35 cellular contexts compared by ENCODE assay signal in the genomic region with DNA sequence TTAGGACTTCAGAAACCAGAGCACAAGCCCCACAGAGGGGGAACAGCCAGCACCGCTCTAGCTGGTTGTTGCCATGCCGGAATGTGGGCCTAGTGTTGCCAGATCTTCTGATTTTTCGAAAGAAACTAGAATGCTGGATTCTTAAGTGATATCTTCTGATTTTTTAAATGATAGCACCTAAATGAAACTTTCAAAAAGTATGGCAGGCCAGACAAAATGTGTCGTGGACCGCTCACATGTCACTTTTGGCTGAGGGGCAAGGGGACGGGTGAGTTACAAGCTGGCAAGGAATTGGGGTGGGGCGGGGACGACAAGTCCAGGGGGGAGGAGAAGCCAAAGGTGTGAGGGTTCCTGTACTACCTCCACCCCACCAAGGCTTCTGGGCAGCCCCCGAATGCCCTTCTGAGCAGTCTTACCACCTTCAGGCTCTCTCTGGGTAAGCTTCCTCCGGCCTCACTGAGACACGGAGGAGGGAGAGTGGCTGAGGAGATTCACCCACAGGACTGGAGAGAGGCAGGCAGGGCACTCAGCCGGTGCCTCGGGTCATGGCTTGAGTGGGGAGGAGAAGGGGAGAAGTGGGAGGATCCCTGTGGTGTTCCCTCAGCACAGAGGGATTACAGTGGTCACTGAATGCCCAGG. TPM values are rescaled to one million over a fixed set of nuclear protein-coding genes. Genes with fewer than 3 reads are reported as not detected.
DNase-seq lines count a peak whose midpoint lies in the region; ATAC-seq and TF ChIP-seq lines count a peak whose summit lies in the region.
"Had no signal": no experiment of that assay in that cellular context is flagged by ENCODE, and none has a peak within 500 bp of the region (broad histone marks: within the 10 kb centered on the region; RNA-seq: fewer than 3 reads in every experiment).

No MANE protein-coding gene starts in this region.

- peaks cover 3% of the 10 kb centered on the region for H3K36me3 Mint-ChIP-seq in activated naive CD4-positive, alpha-beta T cell treated with anti-CD3 and anti-CD28 coated beads, Interleukin-2, amount 10 ng/mL, durations not matched to agents 7 days and 5 days
- H3K36me3 Mint-ChIP-seq in neural crest cell (ENCODE audit: low read depth): no peaks in the 10 kb centered on the region
- H3K36me3 Mint-ChIP-seq in endodermal cell (ENCODE audit: low read depth): peaks cover 13% of the 10 kb centered on the region

- CTCF ChIA-PET in activated naive CD4-positive, alpha-beta T cell treated with anti-CD3 and anti-CD28 coated beads, Interleukin-2, amount 10 ng/mL, durations not matched to agents 7 days and 5 days (lab: Charles Lee): interaction anchor here (1.4 kb wide), 1 partner anchor 8 kb away, joined by 4 read pairs; no protein-coding TSS in a partner anchor

- H3K27ac ChIP-seq in RWPE2 (ENCODE audit: poor library complexity, severe bottlenecking) (no peak overlapping the region), endodermal cell (ENCODE audit: low read depth, low read length) (no peak overlapping the region)
- H3K27ac ChIP-seq: body of pancreas, heart right ventricle, HL-60, PC-9, thoracic aorta had no signal

- peaks cover 2% of the 10 kb centered on the region for H3K4me1 Mint-ChIP-seq in activated naive CD4-positive, alpha-beta T cell treated with anti-CD3 and anti-CD28 coated beads, Interleukin-2, amount 10 ng/mL, durations not matched to agents 7 days and 5 days
- H3K4me1 Mint-ChIP-seq in neural crest cell (peaks cover 18% of the 10 kb centered on the region), endodermal cell (peaks cover 2% of the 10 kb centered on the region)

- 83 to 100% methylated on average over 4 to 11 of the region's 13 CpGs for WGBS in endodermal cell (ENCODE audit: insufficient coverage in 1 of 2, insufficient read length in 1 of 2), 2 experiments

- no peak overlapping the region for H3K4me3 ChIP-seq in RWPE2 (ENCODE audit: severe bottlenecking)
- H3K4me3 ChIP-seq in endodermal cell (ENCODE audit: low read length): no peak overlapping the region
- H3K4me3 ChIP-seq: adrenal gland, body of pancreas, heart right ventricle, PC-9, thoracic aorta had no signal

- no peak for TF ChIP-seq CTCF in RWPE2 (IDR thresholded peaks at IDR 0.05; ENCODE audit: poor library complexity, severe bottlenecking)
- TF ChIP-seq CTCF in neural crest cell (conservative IDR thresholded peaks at IDR 0.05): no peak
- no peak for TF ChIP-seq CTCF in endodermal cell (conservative IDR thresholded peaks at IDR 0.05)

- no peak overlapping the region for H3K4me3 Mint-ChIP-seq in activated naive CD4-positive, alpha-beta T cell treated with anti-CD3 and anti-CD28 coated beads, Interleukin-2, amount 10 ng/mL, durations not matched to agents 7 days and 5 days
- H3K4me3 Mint-ChIP-seq in neural crest cell (no peak overlapping the region), endodermal cell (no peak overlapping the region)
- H3K4me3 Mint-ChIP-seq: B cell; central memory CD8-positive, alpha-beta T cell; H9; naive B cell; T-helper 17 cell had no signal

- H3K9ac ChIP-seq in endodermal cell (ENCODE audit: extremely low read depth, low read length, poor library complexity, severe bottlenecking): no peak overlapping the region

- H3K27me3 ChIP-seq in RWPE2 (ENCODE audit: insufficient read depth, poor library complexity, severe bottlenecking): no peaks in the 10 kb centered on the region
- no peaks in the 10 kb centered on the region for H3K27me3 ChIP-seq in endodermal cell (ENCODE audit: control insufficient read depth, insufficient read depth, low read length, poor library complexity, severe bottlenecking)
- H3K27me3 ChIP-seq: adrenal gland, body of pancreas, heart right ventricle had no signal

- peak overlapping the region; percentile 37 for H3K27ac Mint-ChIP-seq in activated naive CD4-positive, alpha-beta T cell treated with anti-CD3 and anti-CD28 coated beads, Interleukin-2, amount 10 ng/mL, durations not matched to agents 7 days and 5 days
- H3K27ac Mint-ChIP-seq in neural crest cell (ENCODE audit: unreplicated experiment) (peak overlapping the region; percentile 35), endodermal cell (no peak overlapping the region)
- H3K27ac Mint-ChIP-seq: B cell, T-helper 17 cell had no signal

- no peaks in the 10 kb centered on the region for H3K9me3 Mint-ChIP-seq in activated naive CD4-positive, alpha-beta T cell treated with anti-CD3 and anti-CD28 coated beads, Interleukin-2, amount 10 ng/mL, durations not matched to agents 7 days and 5 days
- H3K9me3 Mint-ChIP-seq in neural crest cell (no peaks in the 10 kb centered on the region), endodermal cell (no peaks in the 10 kb centered on the region)
- H3K9me3 Mint-ChIP-seq: central memory CD8-positive, alpha-beta T cell; H9; naive B cell had no signal

- ATAC-seq in RWPE2 (ENCODE audit: low read depth): no peak
- ATAC-seq: body of pancreas, left ventricle myocardium superior, T-helper 17 cell had no signal

- DNase-seq in activated naive CD4-positive, alpha-beta T cell treated with anti-CD3 and anti-CD28 coated beads, Interleukin-2, amount 10 ng/mL, durations not matched to agents 7 days and 5 days: no peak
- DNase-seq in activated naive CD4-positive, alpha-beta T cell treated with anti-CD3 and anti-CD28 coated beads, Interleukin-2, amount 50 U/mL, for 16 hours: no peak
- peak; percentile 64 for DNase-seq in RWPE2 (ENCODE audit: low spot score)
- DNase-seq in neural crest cell (ENCODE audit: low read depth, low spot score): no peak
- DNase-seq in NCI-H2107 treated with DMSO at 0.1 percent for 48 hours (lab: John Stamatoyannopoulos, UW; ENCODE audit: unreplicated experiment): no peak
- DNase-seq in endodermal cell: no peak
- no peak for DNase-seq in activated CD4-positive, CD25-positive, alpha-beta regulatory T cell (lab: John Stamatoyannopoulos, UW)
- DNase-seq: ACHN; activated CD4-positive, alpha-beta T cell treated with anti-CD3 and anti-CD28 coated beads for 1 hour; activated gamma-delta T cell treated with Interleukin-2 at 50 U/mL for 16 hours; activated T-cell treated with anti-CD3 and anti-CD28 coated beads, Interleukin-2, amount 50 U/mL, for 1 hour; body of pancreas; dermis blood vessel endothelial cell; DMS53; foreskin melanocyte; H9; heart right ventricle; left ventricle myocardium superior; midbrain; MM.1S; naive B cell; NCI-H1417; NCI-H2029 treated with DMSO at 0.1 percent for 48 hours; NCI-H226; NCI-H69; occipital lobe; PC-9; SHP77; stimulated activated naive CD4-positive, alpha-beta T cell; T-helper 17 cell had no signal

- H3K36me3 ChIP-seq in RWPE2 (ENCODE audit: low read depth) (no peaks in the 10 kb centered on the region), endodermal cell (ENCODE audit: control insufficient read depth, insufficient read depth, low read length) (peaks cover 6% of the 10 kb centered on the region)
- H3K36me3 ChIP-seq: thoracic aorta had no signal

- no peaks in the 10 kb centered on the region for H3K27me3 Mint-ChIP-seq in activated naive CD4-positive, alpha-beta T cell treated with anti-CD3 and anti-CD28 coated beads, Interleukin-2, amount 10 ng/mL, durations not matched to agents 7 days and 5 days
- H3K27me3 Mint-ChIP-seq in neural crest cell (ENCODE audit: low read depth): peaks cover 3% of the 10 kb centered on the region
- no peaks in the 10 kb centered on the region for H3K27me3 Mint-ChIP-seq in endodermal cell (ENCODE audit: insufficient read depth)
- H3K27me3 Mint-ChIP-seq: B cell; central memory CD8-positive, alpha-beta T cell; naive B cell; T-helper 17 cell had no signal

- H3K9me3 ChIP-seq in RWPE2 (ENCODE audit: severe bottlenecking) (no peaks in the 10 kb centered on the region), endodermal cell (ENCODE audit: control insufficient read depth, low read length) (no peaks in the 10 kb centered on the region)
- H3K9me3 ChIP-seq: adrenal gland, body of pancreas, heart right ventricle, thoracic aorta had no signal

- H3K4me1 ChIP-seq in RWPE2 (ENCODE audit: insufficient read depth, poor library complexity, severe bottlenecking) (no peaks in the 10 kb centered on the region), endodermal cell (ENCODE audit: control insufficient read depth, insufficient read depth, low read length) (no peaks in the 10 kb centered on the region)

RNA-seq across cellular contexts. Expression of a gene that starts 10.3 kb away (rescaled TPM):
- total RNA-seq in neural crest cell: 30.0 and 30.1 TPM in 2 replicates
- 10 to 100 TPM; 27.4 to 33.7 TPM for total RNA-seq in endodermal cell
- polyA plus RNA-seq in endodermal cell (2013, experiment 1 of 2): 23.3 TPM
- polyA plus RNA-seq in endodermal cell (2013, experiment 2 of 2): 22.6 TPM

RNA-seq across cellular contexts. Expression of a gene that starts 18.2 kb away (rescaled TPM):
- total RNA-seq in neural crest cell (108 and 113 TPM in 2 replicates), endodermal cell (100 to 1,000 TPM; 184 to 205 TPM)
- polyA plus RNA-seq in endodermal cell (2013, experiment 1 of 2): 159 TPM
- 153 TPM for polyA plus RNA-seq in endodermal cell (2013, experiment 2 of 2)

RNA-seq across cellular contexts. Expression of a gene that starts 55.9 kb away (rescaled TPM):
- total RNA-seq in neural crest cell: 96.3 and 98.4 TPM in 2 replicates
- total RNA-seq in endodermal cell: 100 to 1,000 TPM; 112 to 115 TPM
- polyA plus RNA-seq in endodermal cell (2013, experiment 1 of 2): 106 TPM
- 105 TPM for polyA plus RNA-seq in endodermal cell (2013, experiment 2 of 2)
